In genomic region chr13:19998960-19999359, GRCh38 we compare ENCODE assay signal across 20 cellular contexts. TPM values are rescaled to one million over a fixed set of nuclear protein-coding genes. Genes with fewer than 3 reads are reported as not detected.
A peak's percentile ranks its signal among the peaks of the same experiment; 100 is the strongest.
DNase-seq lines count a peak whose midpoint lies in the region; ATAC-seq, FAIRE-seq and TF ChIP-seq lines count a peak whose summit lies in the region.
"Had no signal": no experiment of that assay in that cellular context is flagged by ENCODE, and none has a peak within 500 bp of the region (broad histone marks: within the 10 kb centered on the region; RNA-seq: fewer than 3 reads in every experiment).

No MANE protein-coding gene starts in this region.

- no peak for TF ChIP-seq RAD21 in HepG2 (CRISPR knock-in tag; IDR thresholded peaks at IDR 0.05)

- H3K36me3 ChIP-seq in cardiac muscle cell = peaks cover 6% of the 10 kb centered on the region
- peaks cover 0 to 70% (median 49%) of the 10 kb centered on the region in 9 donors for H3K36me3 ChIP-seq in heart left ventricle
- peaks cover 5 to 44% of the 10 kb centered on the region in 2 experiments for H3K36me3 ChIP-seq in HepG2 (replicated peaks in 1 of 2; ENCODE audit: control insufficient read depth in 1 of 2, insufficient read depth in 2 of 2, low read length in 2 of 2)

- no peak overlapping the region for H2AFZ ChIP-seq in HepG2 (ENCODE audit: low read length)
- H2AFZ ChIP-seq: GM23338 had no signal

- no peaks in the 10 kb centered on the region for H3K9me3 Mint-ChIP-seq in memory B cell
- H3K9me3 Mint-ChIP-seq: CD14-positive monocyte; CD8-positive, alpha-beta memory T cell; GM23338 had no signal

- TF ChIP-seq CTCF in cardiac muscle cell (IDR thresholded peaks at IDR 0.05; ENCODE audit: low read depth, low read length) = no peak
- no peak for TF ChIP-seq CTCF in heart left ventricle (IDR thresholded peaks at IDR 0.05)
- TF ChIP-seq CTCF in HepG2 (CRISPR knock-in tag; IDR thresholded peaks at IDR 0.05) = no peak

- CTCF ChIA-PET in HepG2 (lab: Yijun Ruan, JAX; ENCODE audit: low intra/inter-chr PET ratio, low total read pairs) = no interaction called here

- no peaks in the 10 kb centered on the region for H3K27me3 Mint-ChIP-seq in T-helper 17 cell
- H3K27me3 Mint-ChIP-seq in memory B cell = no peaks in the 10 kb centered on the region
- H3K27me3 Mint-ChIP-seq: CD8-positive, alpha-beta memory T cell had no signal

- H3K9ac ChIP-seq in HepG2 (ENCODE audit: insufficient read depth, low read depth, low read length) = no peak overlapping the region
- H3K9ac ChIP-seq: BLaER1 had no signal

- no peak for FAIRE-seq in HepG2 (lab: Jason Lieb, UNC)
- FAIRE-seq: GM18507 had no signal

- peaks cover 36% of the 10 kb centered on the region for H3K4me1 Mint-ChIP-seq in T-helper 17 cell
- peaks cover 14% of the 10 kb centered on the region for H3K4me1 Mint-ChIP-seq in memory B cell
- H3K4me1 Mint-ChIP-seq: GM23338 had no signal

- H3K9me3 ChIP-seq in cardiac muscle cell (ENCODE audit: low read depth) = no peaks in the 10 kb centered on the region
- no peaks in the 10 kb centered on the region for H3K9me3 ChIP-seq in heart left ventricle
- H3K9me3 ChIP-seq in T-helper 17 cell (ENCODE audit: control insufficient read depth, low read length, poor library complexity, severe bottlenecking) = no peaks in the 10 kb centered on the region
- no peaks in the 10 kb centered on the region for H3K9me3 ChIP-seq in HepG2 (ENCODE audit: low read length)
- H3K9me3 ChIP-seq: BLaER1 had no signal

- H3K79me2 ChIP-seq in HepG2 (ENCODE audit: insufficient read depth, low read length) = peaks cover 7% of the 10 kb centered on the region

- no peaks in the 10 kb centered on the region for H3K27me3 ChIP-seq in cardiac muscle cell
- H3K27me3 ChIP-seq in heart left ventricle = no peaks in the 10 kb centered on the region
- H3K27me3 ChIP-seq in HepG2 (ENCODE audit: control insufficient read depth in 1 of 2, insufficient read depth in 2 of 2, low read length in 2 of 2) = no peaks in the 10 kb centered on the region
- H3K27me3 ChIP-seq: BLaER1 had no signal

- no peak overlapping the region for H3K4me3 Mint-ChIP-seq in T-helper 17 cell
- H3K4me3 Mint-ChIP-seq in memory B cell = no peak overlapping the region
- H3K4me3 Mint-ChIP-seq: CD14-positive monocyte; CD8-positive, alpha-beta memory T cell; GM23338 had no signal

- in situ Hi-C loops in HepG2 (cut with HindIII; ENCODE audit: extremely low pct_ligation_motif_present, low pct_unique_long_range_greater_than_20kb) = no loop called here

- no peak overlapping the region for H3K4me2 ChIP-seq in HepG2 (ENCODE audit: low read depth, low read length)
- H3K4me2 ChIP-seq: BLaER1, GM23338 had no signal

- TF ChIP-seq EP300 in HepG2 (IDR thresholded peaks at IDR 0.05; ENCODE audit: low read depth in 2 of 2, low read length in 2 of 2) (no peak), HepG2 (CRISPR knock-in tag; IDR thresholded peaks at IDR 0.05; ENCODE audit: borderline replicate concordance) (no peak)

- TF ChIP-seq POLR2A in heart left ventricle (IDR thresholded peaks at IDR 0.05) (no peak), HepG2 (IDR thresholded peaks at IDR 0.05; ENCODE audit: insufficient read depth in 1 of 2, low read depth in 2 of 2, low read length in 2 of 2) (no peak)

- WGBS in heart left ventricle, 4 donors = 94 to 98% (median 96%) methylated on average over 3 of the region's 3 CpGs
- WGBS in HepG2 (ENCODE audit: low lambda C conversion rate) = 96% methylated on average over 3 of the region's 3 CpGs

- peaks cover 5% of the 10 kb centered on the region for H3K36me3 Mint-ChIP-seq in T-helper 17 cell (ENCODE audit: low read depth)
- peaks cover 24% of the 10 kb centered on the region for H3K36me3 Mint-ChIP-seq in memory B cell

- H3K4me1 ChIP-seq in cardiac muscle cell (ENCODE audit: low read depth) = peaks cover 38% of the 10 kb centered on the region
- peaks cover 0 to 40% (median 24%) of the 10 kb centered on the region in 12 donors for H3K4me1 ChIP-seq in heart left ventricle
- no peaks in the 10 kb centered on the region for H3K4me1 ChIP-seq in HepG2 (ENCODE audit: insufficient read depth, low read length)
- H3K4me1 ChIP-seq: BLaER1 had no signal

- H3K27ac Mint-ChIP-seq in T-helper 17 cell (peak overlapping the region; percentile 51), memory B cell (peak overlapping the region; percentile 24)
- H3K27ac Mint-ChIP-seq: GM23338 had no signal

- H4K20me1 ChIP-seq in HepG2 (ENCODE audit: insufficient read depth, low read length) = no peaks in the 10 kb centered on the region

- BruUV-seq in HepG2 (replicated peaks; lab: Mats Ljungman, UMichigan) = no TSS peak

- POLR2A ChIA-PET in HepG2 (lab: Yijun Ruan, JAX) = no interaction called here

- DNase-seq in cardiac muscle cell (ENCODE audit: low read depth in 1 of 2, low spot score in 1 of 2) (no peak), heart left ventricle (no peak), T-helper 17 cell (no peak), memory B cell (ENCODE audit: low spot score in 2 of 2) (no peak), superior temporal gyrus (ENCODE audit: extremely low spot score) (peak; percentile 3), HepG2 (ENCODE audit: low spot score) (no peak), NCI-H1436 (lab: John Stamatoyannopoulos, UW) (no peak), NCI-H2107 (lab: John Stamatoyannopoulos, UW) (no peak)
- DNase-seq: 8988T; CD8-positive, alpha-beta memory T cell; COR-L47; DMS153; DMS79; GDM1; H7; KG1 had no signal

- H3K27ac ChIP-seq in cardiac muscle cell (peak overlapping the region; percentile 49), heart left ventricle (no peak overlapping the region), HepG2 (ENCODE audit: extremely low read length, insufficient read depth, low read length) (no peak overlapping the region)
- H3K27ac ChIP-seq: BLaER1 had no signal

- intact Hi-C loops in heart left ventricle (cut with DNase I) = no loop called here
- intact Hi-C loops in HepG2 (cut with micrococcal nuclease; ENCODE audit: unreplicated experiment) = no loop called here

- ATAC-seq in heart left ventricle (no peak), T-helper 17 cell (no peak), memory B cell (ENCODE audit: low read depth) (no peak), HepG2 (no peak)
- ATAC-seq: GM23338 had no signal

- H3K4me3 ChIP-seq in cardiac muscle cell (no peak overlapping the region), heart left ventricle (no peak overlapping the region), HepG2 (replicated peaks in 1 of 3; ENCODE audit: insufficient read depth in 1 of 3, low read depth in 2 of 3, low read length in 3 of 3) (no peak overlapping the region)
- H3K4me3 ChIP-seq: BLaER1, GM23338 had no signal

TF ChIP-seq in HepG2, 621 proteins besides CTCF, POLR2A, EP300 and RAD21:
- TF ChIP-seq TBX3 (IDR thresholded peaks at IDR 0.05; ENCODE audit: borderline replicate concordance) (no peak), SP1 (IDR thresholded peaks at IDR 0.05) (no peak), SP1 (CRISPR knock-in tag; IDR thresholded peaks at IDR 0.05) (no peak)

RNA-seq across cellular contexts. Expression of gene ZMYM2, which starts 40.4 kb away (rescaled TPM):
- total RNA-seq in cardiac muscle cell (53.9 and 82.1 TPM in 2 replicates), heart left ventricle (10 to 100 TPM; 37.2 to 69.3 (median 53.0) TPM), T-helper 17 cell (100 to 1,000 TPM; 103 to 115 TPM), HepG2 (2016; rRNA removed; fragmentation: Illumina TruSeq; extraction: Trizol) (40.8 and 56.9 TPM in 2 replicates)
- polyA plus RNA-seq in cardiac muscle cell (42.5 and 59.4 TPM in 2 replicates), heart left ventricle (10 to 100 TPM; 11.2 to 16.1 TPM), HepG2 (2011; rRNA removed) (17.6 and 22.4 TPM in 2 replicates)
- 25.6 and 27.3 TPM in 2 replicates for total RNA-seq in HepG2 (2016; cell fraction: cytosol; rRNA removed; fragmentation: Illumina TruSeq; extraction: Trizol; ENCODE audit: low read depth)
- 35.9 and 53.3 TPM in 2 replicates for total RNA-seq in HepG2 (2016; cell fraction: insoluble cytoplasmic fraction; rRNA removed; fragmentation: Illumina TruSeq; extraction: Trizol)
- 22.6 and 25.0 TPM in 2 replicates for total RNA-seq in HepG2 (2016; cell fraction: membrane; rRNA removed; fragmentation: Illumina TruSeq; extraction: Trizol)
- 52.3 and 58.3 TPM in 2 replicates for total RNA-seq in HepG2 (2016; cell fraction: nucleus; rRNA removed; fragmentation: Illumina TruSeq; extraction: Trizol)
- polyA plus RNA-seq in HepG2 (2011; cell fraction: cytosol; rRNA removed) = 5.8 and 9.5 TPM in 2 replicates
- 18.4 and 22.9 TPM in 2 replicates for polyA plus RNA-seq in HepG2 (2011; cell fraction: nucleus; rRNA removed)
- 22.2 and 23.4 TPM in 2 replicates for polyA plus RNA-seq in HepG2 (2012)
- polyA plus RNA-seq in HepG2 (2016; cell fraction: cytosol; fragmentation: Illumina TruSeq; extraction: Trizol; ENCODE audit: low read depth) = 1.1 and 1.3 TPM in 2 replicates
- polyA plus RNA-seq in HepG2 (2016; cell fraction: insoluble cytoplasmic fraction; fragmentation: Illumina TruSeq; extraction: Trizol; ENCODE audit: low read depth) = 29.7 and 36.6 TPM in 2 replicates
- 2.9 and 3.6 TPM in 2 replicates for polyA plus RNA-seq in HepG2 (2016; cell fraction: membrane; fragmentation: Illumina TruSeq; extraction: Trizol; ENCODE audit: low read depth)
- 58.5 and 61.6 TPM in 2 replicates for polyA plus RNA-seq in HepG2 (2016; cell fraction: nucleus; fragmentation: Illumina TruSeq; extraction: Trizol; ENCODE audit: insufficient read depth, low read depth)
- polyA minus RNA-seq in HepG2 (2011; rRNA and poly(A)+ RNA removed; ENCODE audit: low replicate concordance) = 17.1 and 26.7 TPM in 2 replicates
- polyA minus RNA-seq in HepG2 (2011; cell fraction: cytosol; rRNA and poly(A)+ RNA removed) = 32.5 and 37.8 TPM in 2 replicates
- 139 and 147 TPM in 2 replicates for polyA minus RNA-seq in HepG2 (2011; cell fraction: nucleus; rRNA and poly(A)+ RNA removed)
